In genomic region chr4:159248383-159249178, GRCh38 we compare ENCODE assay signal across 1 cellular context.
TF ChIP-seq lines count a peak whose summit lies in the region.

No MANE protein-coding gene starts in this region.

TF ChIP-seq in WTC11, 78 proteins besides CTCF, POLR2A, EP300 and RAD21 (continued from another document):
- TF ChIP-seq USF1 (CRISPR knock-in tag; IDR thresholded peaks at IDR 0.05) (no peak), ATF1 (CRISPR knock-in tag; IDR thresholded peaks at IDR 0.05) (no peak), MAX (CRISPR knock-in tag; IDR thresholded peaks at IDR 0.05) (no peak), USF2 (CRISPR knock-in tag; IDR thresholded peaks at IDR 0.05) (no peak), ZMAT4 (CRISPR knock-in tag; IDR thresholded peaks at IDR 0.05) (no peak), TP53 (CRISPR knock-in tag; IDR thresholded peaks at IDR 0.05) (no peak), PRRX2 (CRISPR knock-in tag; IDR thresholded peaks at IDR 0.05) (no peak)
TF ChIP-seq in WTC11: peak in this region for 0.
